Comparison of ENCODE assay signal across 1 cellular context in the genomic region with DNA sequence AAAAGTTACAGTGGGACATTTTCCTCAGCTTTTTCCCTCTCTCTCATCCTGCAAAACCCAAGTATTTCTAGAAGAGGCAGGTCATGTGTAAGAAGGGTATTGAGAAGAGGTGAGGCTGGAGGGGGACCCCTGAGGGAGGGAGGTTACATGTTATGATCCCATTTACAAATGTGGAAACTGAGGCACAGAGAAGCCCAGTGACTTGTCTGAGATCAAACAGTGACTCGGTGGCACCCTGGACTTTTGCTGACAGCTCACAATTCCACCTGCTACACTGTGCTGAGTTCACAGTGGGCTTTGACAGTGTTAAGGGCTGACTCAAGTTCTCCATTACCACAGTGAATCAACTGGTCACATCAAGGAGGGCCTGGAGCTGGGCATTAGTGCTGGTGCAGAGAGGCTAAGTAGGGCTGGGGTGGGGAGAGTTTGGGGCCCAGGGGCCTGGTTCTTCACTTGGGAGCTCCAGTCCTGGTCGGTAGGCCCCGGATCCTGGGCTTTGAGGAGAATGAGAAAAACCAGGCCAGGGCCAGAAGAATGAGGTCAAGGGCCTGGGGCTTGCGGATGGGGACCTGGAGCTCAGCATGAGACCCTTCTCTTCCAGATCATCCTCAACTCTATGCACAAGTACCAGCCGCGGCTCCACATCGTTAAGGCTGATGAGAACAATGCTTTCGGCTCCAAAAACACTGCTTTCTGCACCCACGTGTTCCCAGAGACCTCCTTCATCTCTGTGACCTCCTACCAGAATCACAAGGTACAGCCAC.
TF ChIP-seq lines count a peak whose summit lies in the region.

No MANE protein-coding gene starts in this region.

TF ChIP-seq in HepG2, 621 proteins besides CTCF, POLR2A, EP300 and RAD21 (continued from another document):
- peak; percentile 32 to 43; a peak in 3 of 4 replicates for TF ChIP-seq MAFK (conservative IDR thresholded peaks at IDR 0.05 in 1 of 2, IDR thresholded peaks at IDR 0.05 in 1 of 2; ENCODE audit: low read length in 2 of 2)
- TF ChIP-seq, protein P1, sequence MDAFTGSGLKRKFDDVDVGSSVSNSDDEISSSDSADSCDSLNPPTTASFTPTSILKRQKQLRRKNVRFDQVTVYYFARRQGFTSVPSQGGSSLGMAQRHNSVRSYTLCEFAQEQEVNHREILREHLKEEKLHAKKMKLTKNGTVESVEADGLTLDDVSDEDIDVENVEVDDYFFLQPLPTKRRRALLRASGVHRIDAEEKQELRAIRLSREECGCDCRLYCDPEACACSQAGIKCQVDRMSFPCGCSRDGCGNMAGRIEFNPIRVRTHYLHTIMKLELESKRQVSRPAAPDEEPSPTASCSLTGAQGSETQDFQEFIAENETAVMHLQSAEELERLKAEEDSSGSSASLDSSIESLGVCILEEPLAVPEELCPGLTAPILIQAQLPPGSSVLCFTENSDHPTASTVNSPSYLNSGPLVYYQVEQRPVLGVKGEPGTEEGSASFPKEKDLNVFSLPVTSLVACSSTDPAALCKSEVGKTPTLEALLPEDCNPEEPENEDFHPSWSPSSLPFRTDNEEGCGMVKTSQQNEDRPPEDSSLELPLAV (CRISPR knock-in tag; conservative IDR thresholded peaks at IDR 0.05; ENCODE audit: low read depth) = no peak
- TF ChIP-seq, protein P2, sequence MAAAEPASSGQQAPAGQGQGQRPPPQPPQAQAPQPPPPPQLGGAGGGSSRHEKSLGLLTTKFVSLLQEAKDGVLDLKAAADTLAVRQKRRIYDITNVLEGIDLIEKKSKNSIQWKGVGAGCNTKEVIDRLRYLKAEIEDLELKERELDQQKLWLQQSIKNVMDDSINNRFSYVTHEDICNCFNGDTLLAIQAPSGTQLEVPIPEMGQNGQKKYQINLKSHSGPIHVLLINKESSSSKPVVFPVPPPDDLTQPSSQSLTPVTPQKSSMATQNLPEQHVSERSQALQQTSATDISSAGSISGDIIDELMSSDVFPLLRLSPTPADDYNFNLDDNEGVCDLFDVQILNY (CRISPR knock-in tag; conservative IDR thresholded peaks at IDR 0.05) = no peak
- no peak for TF ChIP-seq SAFB2 (CRISPR knock-in tag; IDR thresholded peaks at IDR 0.05; ENCODE audit: borderline replicate concordance, low read depth)
- TF ChIP-seq ZNF136 (CRISPR knock-in tag; IDR thresholded peaks at IDR 0.05; ENCODE audit: low read depth) = no peak
- no peak for TF ChIP-seq ELF1 (CRISPR knock-in tag; IDR thresholded peaks at IDR 0.05)
- TF ChIP-seq FOXO1 (CRISPR knock-in tag; IDR thresholded peaks at IDR 0.05) = no peak
- TF ChIP-seq MAFF (IDR thresholded peaks at IDR 0.05; ENCODE audit: low read depth, low read length) = 0 out of 2 replicates have a peak, but pooled peaks have one; percentile 13
- TF ChIP-seq, protein P3, sequence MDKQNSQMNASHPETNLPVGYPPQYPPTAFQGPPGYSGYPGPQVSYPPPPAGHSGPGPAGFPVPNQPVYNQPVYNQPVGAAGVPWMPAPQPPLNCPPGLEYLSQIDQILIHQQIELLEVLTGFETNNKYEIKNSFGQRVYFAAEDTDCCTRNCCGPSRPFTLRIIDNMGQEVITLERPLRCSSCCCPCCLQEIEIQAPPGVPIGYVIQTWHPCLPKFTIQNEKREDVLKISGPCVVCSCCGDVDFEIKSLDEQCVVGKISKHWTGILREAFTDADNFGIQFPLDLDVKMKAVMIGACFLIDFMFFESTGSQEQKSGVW (CRISPR knock-in tag; IDR thresholded peaks at IDR 0.05; ENCODE audit: borderline replicate concordance) = no peak
TF ChIP-seq in HepG2: peak in this region for 2.
